In the genomic region with DNA sequence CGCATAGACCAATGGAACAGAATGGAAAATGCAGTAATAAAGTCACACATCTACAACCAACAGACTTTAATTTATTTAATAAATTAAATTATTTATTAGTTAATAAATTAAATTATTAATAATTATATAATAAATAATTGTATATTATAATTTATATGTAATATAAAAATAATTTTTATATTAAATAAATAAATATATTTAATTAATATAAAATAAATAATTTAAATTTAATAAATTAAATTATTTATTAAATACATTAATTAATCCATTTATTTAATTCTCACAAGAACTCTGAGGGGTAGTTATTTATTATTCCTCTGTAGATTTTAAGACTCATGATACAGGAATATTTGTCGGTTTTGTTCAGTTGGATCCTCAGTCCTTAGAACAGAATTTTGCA, we compare ENCODE assay signal across 26 cellular contexts.
"Had no signal": no experiment of that assay in that cellular context is flagged by ENCODE, and none has a peak within 500 bp of the region (broad histone marks: within the 10 kb centered on the region; RNA-seq: fewer than 3 reads in every experiment).

No MANE protein-coding gene starts in this region.

- H3K27ac ChIP-seq: hepatocyte, left lung, lower lobe of right lung, neural progenitor cell, neutrophil, right atrium auricular region, right lobe of liver, stomach, testis, thyroid gland, transverse colon, upper lobe of left lung, vagina had no signal

- H3K4me1 ChIP-seq: left lung, lower lobe of right lung, neural progenitor cell, right atrium auricular region, right lobe of liver, stomach, testis, thyroid gland, transverse colon, upper lobe of left lung, vagina had no signal

- FAIRE-seq: keratinocyte had no signal

- DNase-seq: left colon; left lung; lower lobe of right lung; mesendoderm; naive B cell; natural killer cell; nephron progenitor cell; occipital lobe; right lobe of liver; stimulated activated CD4-positive, alpha-beta T cell treated with anti-CD3 and anti-CD28 coated beads, Interleukin-12 subunit alpha, Interleukin-12 subunit beta, amount 100 ng/mL, for 4 hours; stimulated activated CD4-positive, alpha-beta T cell treated with anti-CD3 and anti-CD28 coated beads, Interleukin-15, amount 100 ng/mL, for 24 hours; stimulated activated CD4-positive, alpha-beta T cell treated with anti-CD3 and anti-CD28 coated beads, Interleukin-2, amount 100 ng/mL, for 24 hours; stimulated activated CD4-positive, alpha-beta T cell treated with anti-CD3 and anti-CD28 coated beads, Interleukin-4, amount 100 ng/mL, for 1 hour; stimulated activated naive B cell treated with anti-CD40 and anti-IgM and Interleukin-4, amounts not matched to agents 10 μg/mL and 1 μg/mL and 100 μg/mL, for 72 hours; stimulated activated naive CD8-positive, alpha-beta T cell treated with anti-CD3 and anti-CD28 coated beads, Interleukin-15, Interleukin-2, amounts not matched to agents 100 U/mL and 50 U/mL, for 24 hours; stomach; testis; thyroid gland; transverse colon; upper lobe of left lung had no signal

- H3K9me3 ChIP-seq: lower lobe of right lung, neutrophil, right atrium auricular region, right lobe of liver, testis, thyroid gland, transverse colon, upper lobe of left lung, vagina had no signal

- H3K4me3 ChIP-seq: hepatocyte, left lung, lower lobe of right lung, neural progenitor cell, right atrium auricular region, right lobe of liver, stomach, testis, thyroid gland, transverse colon, upper lobe of left lung, vagina had no signal

- ATAC-seq: left colon; left lung; lower lobe of right lung; natural killer cell; right lobe of liver; stimulated activated naive B cell treated with anti-CD40 and anti-IgM and Interleukin-4, amounts not matched to agents 10 μg/mL and 1 μg/mL and 100 μg/mL, for 72 hours; stimulated activated naive CD8-positive, alpha-beta T cell treated with anti-CD3 and anti-CD28 coated beads, Interleukin-15, Interleukin-2, amounts not matched to agents 100 U/mL and 50 U/mL, for 24 hours had no signal

- H3K27me3 ChIP-seq: hepatocyte, left lung, neural progenitor cell, neutrophil, right atrium auricular region, right lobe of liver, stomach, testis, thyroid gland, transverse colon, upper lobe of left lung, vagina had no signal

- H3K36me3 ChIP-seq: left lung, lower lobe of right lung, neural progenitor cell, neutrophil, right atrium auricular region, right lobe of liver, stomach, thyroid gland, transverse colon, upper lobe of left lung, vagina had no signal
